Comparison of ENCODE assay signal across 25 cellular contexts in the genomic region with DNA sequence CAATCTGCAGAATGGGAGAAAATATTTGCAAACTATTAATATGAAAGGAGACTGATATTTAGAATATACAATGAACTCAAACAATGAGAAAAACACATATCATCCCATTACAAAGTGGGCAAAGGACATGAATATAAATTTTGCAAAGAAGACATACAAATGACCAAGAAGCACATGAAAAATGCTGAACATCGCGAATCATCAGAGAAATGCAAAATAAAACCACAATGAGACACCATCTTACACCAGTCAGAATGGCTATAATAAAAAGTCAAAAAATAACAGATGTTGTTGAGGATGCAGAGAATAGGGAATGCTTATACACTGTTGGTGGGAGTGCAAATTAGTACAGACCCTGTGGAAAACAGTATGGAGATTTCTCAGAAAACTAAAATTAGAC.
DNase-seq lines count a peak whose midpoint lies in the region; ATAC-seq and TF ChIP-seq lines count a peak whose summit lies in the region.
"Had no signal": no experiment of that assay in that cellular context is flagged by ENCODE, and none has a peak within 500 bp of the region (broad histone marks: within the 10 kb centered on the region; RNA-seq: fewer than 3 reads in every experiment).

No MANE protein-coding gene starts in this region.

- H3K36me3 ChIP-seq in psoas muscle (ENCODE audit: insufficient read depth in 1 of 2, low read depth in 1 of 2), result no peaks in the 10 kb centered on the region
- H3K36me3 ChIP-seq: SJCRH30 had no signal

- intact Hi-C loops in natural killer cell (cut with micrococcal nuclease), result no loop called here
- intact Hi-C loops in psoas muscle (cut with DNase I), result no loop called here
- intact Hi-C loops in activated CD4-positive, alpha-beta T cell treated with anti-CD3 and anti-CD28 coated beads for 36 hours (cut with DNase I, micrococcal nuclease), result no loop called here

- peaks cover 63 to 76% of the 10 kb centered on the region in 2 donors for H3K4me1 Mint-ChIP-seq in natural killer cell
- H3K4me1 Mint-ChIP-seq in natural killer cell treated with Interleukin-12 subunit alpha and Interleukin-12 subunit beta and Interleukin-15 and Interleukin-18, amount 100 ng/mL, for 72 hours (ENCODE audit: low read depth in 2 of 2), result peaks cover 35 to 40% of the 10 kb centered on the region in 2 donors
- peaks cover 11% of the 10 kb centered on the region for H3K4me1 Mint-ChIP-seq in activated CD4-positive, alpha-beta T cell treated with anti-CD3 and anti-CD28 coated beads for 36 hours

- peak overlapping the region; percentile 1 for H3K4me3 Mint-ChIP-seq in natural killer cell
- H3K4me3 Mint-ChIP-seq in natural killer cell treated with Interleukin-12 subunit alpha and Interleukin-12 subunit beta and Interleukin-15 and Interleukin-18, amount 100 ng/mL, for 72 hours, result no peak overlapping the region
- H3K4me3 Mint-ChIP-seq in activated CD4-positive, alpha-beta T cell treated with anti-CD3 and anti-CD28 coated beads for 36 hours, result no peak overlapping the region
- H3K4me3 Mint-ChIP-seq: CD4-positive, CD25-positive, alpha-beta regulatory T cell had no signal

- no peaks in the 10 kb centered on the region for H3K27me3 Mint-ChIP-seq in natural killer cell (ENCODE audit: low read depth in 2 of 2)
- no peaks in the 10 kb centered on the region for H3K27me3 Mint-ChIP-seq in natural killer cell treated with Interleukin-12 subunit alpha and Interleukin-12 subunit beta and Interleukin-15 and Interleukin-18, amount 100 ng/mL, for 72 hours
- H3K27me3 Mint-ChIP-seq in activated CD4-positive, alpha-beta T cell treated with anti-CD3 and anti-CD28 coated beads for 36 hours, result no peaks in the 10 kb centered on the region

- CTCF ChIA-PET in activated CD4-positive, alpha-beta T cell treated with anti-CD3 and anti-CD28 coated beads for 36 hours (lab: Charles Lee), result no interaction called here

- no peaks in the 10 kb centered on the region for H3K27me3 ChIP-seq in psoas muscle (ENCODE audit: insufficient read depth in 3 of 3, low read length in 2 of 3)
- H3K27me3 ChIP-seq: SJCRH30 had no signal

- ATAC-seq in natural killer cell (no peak), psoas muscle (no peak)
- no peak for ATAC-seq in natural killer cell treated with Interleukin-12 subunit alpha and Interleukin-12 subunit beta and Interleukin-15 and Interleukin-18, amount 100 ng/mL, for 72 hours
- no peak for ATAC-seq in activated CD4-positive, alpha-beta T cell treated with anti-CD3 and anti-CD28 coated beads for 36 hours
- ATAC-seq: GM12878, HCT116, Right ventricle myocardium inferior, SK-N-SH treated with all-trans-retinoic acid at 6 μM for 48 hours had no signal

- no peaks in the 10 kb centered on the region for H3K9me3 ChIP-seq in psoas muscle
- H3K9me3 ChIP-seq: SJCRH30 had no signal

- H3K27ac Mint-ChIP-seq in natural killer cell, result peak overlapping the region; percentile 1 to 14
- peak overlapping the region in 1 of 2 donors; percentile 18 for H3K27ac Mint-ChIP-seq in natural killer cell treated with Interleukin-12 subunit alpha and Interleukin-12 subunit beta and Interleukin-15 and Interleukin-18, amount 100 ng/mL, for 72 hours
- no peak overlapping the region for H3K27ac Mint-ChIP-seq in activated CD4-positive, alpha-beta T cell treated with anti-CD3 and anti-CD28 coated beads for 36 hours
- H3K27ac Mint-ChIP-seq: CD4-positive, CD25-positive, alpha-beta regulatory T cell had no signal

- H3K36me3 Mint-ChIP-seq in natural killer cell, result peaks cover 6% of the 10 kb centered on the region
- no peaks in the 10 kb centered on the region for H3K36me3 Mint-ChIP-seq in natural killer cell treated with Interleukin-12 subunit alpha and Interleukin-12 subunit beta and Interleukin-15 and Interleukin-18, amount 100 ng/mL, for 72 hours
- no peaks in the 10 kb centered on the region for H3K36me3 Mint-ChIP-seq in activated CD4-positive, alpha-beta T cell treated with anti-CD3 and anti-CD28 coated beads for 36 hours (ENCODE audit: low read depth)
- H3K36me3 Mint-ChIP-seq: CD4-positive, CD25-positive, alpha-beta regulatory T cell had no signal

- H3K27ac ChIP-seq in psoas muscle, result no peak overlapping the region
- H3K27ac ChIP-seq: 22Rv1, PC-9, SJCRH30 had no signal

- WGBS in psoas muscle, 3 donors, result 94 to 98% (median 97%) methylated on average over 2 of the region's 2 CpGs

- DNase-seq in natural killer cell (no peak), M059J (ENCODE audit: low read depth) (peak; percentile 36), fibroblast of peridontal ligament (ENCODE audit: extremely low read depth) (peak; percentile 35), NCI-H526 (lab: John Stamatoyannopoulos, UW) (no peak), DMS114 treated with DMSO at 0.1 percent for 48 hours (lab: John Stamatoyannopoulos, UW; ENCODE audit: unreplicated experiment) (no peak), psoas muscle (no peak)
- no peak for DNase-seq in natural killer cell treated with Interleukin-12 subunit alpha and Interleukin-12 subunit beta and Interleukin-15 and Interleukin-18, amount 100 ng/mL, for 72 hours (ENCODE audit: low spot score)
- no peak for DNase-seq in activated CD4-positive, alpha-beta T cell treated with anti-CD3 and anti-CD28 coated beads for 36 hours
- DNase-seq: ACHN; CD4-positive, CD25-positive, alpha-beta regulatory T cell; GDM1; KG1; NCI-H1105; NCI-H1436 treated with DMSO at 0.1 percent for 48 hours; NCI-H187 treated with DMSO at 0.1 percent for 48 hours; NCI-H2107; NCI-H524; NCI-H774; PC-9; SJCRH30 had no signal

- TF ChIP-seq CTCF in natural killer cell (IDR thresholded peaks at IDR 0.05), result no peak
- TF ChIP-seq CTCF in psoas muscle (IDR thresholded peaks at IDR 0.05), result no peak

- no peak overlapping the region for H3K4me3 ChIP-seq in psoas muscle
- H3K4me3 ChIP-seq: GM12878, PC-9, SJCRH30 had no signal

- POLR2A ChIA-PET in activated CD4-positive, alpha-beta T cell treated with anti-CD3 and anti-CD28 coated beads for 36 hours (lab: Charles Lee), result no interaction called here

- no peaks in the 10 kb centered on the region for H3K9me3 Mint-ChIP-seq in natural killer cell
- H3K9me3 Mint-ChIP-seq in natural killer cell treated with Interleukin-12 subunit alpha and Interleukin-12 subunit beta and Interleukin-15 and Interleukin-18, amount 100 ng/mL, for 72 hours, result no peaks in the 10 kb centered on the region
- peaks cover 3% of the 10 kb centered on the region for H3K9me3 Mint-ChIP-seq in activated CD4-positive, alpha-beta T cell treated with anti-CD3 and anti-CD28 coated beads for 36 hours (ENCODE audit: low read depth)

- H3K4me1 ChIP-seq in psoas muscle, result no peaks in the 10 kb centered on the region
- H3K4me1 ChIP-seq: SJCRH30 had no signal

Comparison
In these comparisons a context has a peak if more than half of its experiments do, and no peak if none do; other contexts are left out.
1. DNase-seq: peak in M059J (single experiment) and fibroblast of peridontal ligament (single experiment); none in natural killer cell (single experiment), natural killer cell treated with Interleukin-12 subunit alpha and Interleukin-12 subunit beta and Interleukin-15 and Interleukin-18, amount 100 ng/mL, for 72 hours (single experiment), NCI-H526 (0 of 2), DMS114 treated with DMSO at 0.1 percent for 48 hours (single experiment), psoas muscle (0 of 2) and activated CD4-positive, alpha-beta T cell treated with anti-CD3 and anti-CD28 coated beads for 36 hours (single experiment).